22 cellular contexts compared by ENCODE assay signal in genomic region chr20:443223-443793, GRCh38. TPM values are rescaled to one million over a fixed set of nuclear protein-coding genes. Genes with fewer than 3 reads are reported as not detected.
DNase-seq lines count a peak whose midpoint lies in the region; ATAC-seq and TF ChIP-seq lines count a peak whose summit lies in the region.
"Had no signal": no experiment of that assay in that cellular context is flagged by ENCODE, and none has a peak within 500 bp of the region (broad histone marks: within the 10 kb centered on the region; RNA-seq: fewer than 3 reads in every experiment).

No MANE protein-coding gene starts in this region.

- in situ Hi-C loops in gastrocnemius medialis (cut with MboI; ENCODE audit: low sequenced_read_pairs in 4 of 4), result no loop called here

- peak; percentile 65 for ATAC-seq in mucosa of descending colon
- ATAC-seq in gastrocnemius medialis, result no peak
- no peak for ATAC-seq in HG02571 (IDR thresholded peaks at IDR 0.05; ENCODE audit: unreplicated experiment)
- ATAC-seq: CD8-positive, alpha-beta T cell had no signal

- intact Hi-C loops in mucosa of descending colon (cut with DNase I, micrococcal nuclease) (no loop called here), gastrocnemius medialis (cut with DNase I; ENCODE audit: low total_unique reads) (no loop called here)
- intact Hi-C loops in activated naive CD4-positive, alpha-beta T cell treated with anti-CD3 and anti-CD28 coated beads for 36 hours (cut with micrococcal nuclease), result no loop called here

- H3K9me3 ChIP-seq in HEK293 (ENCODE audit: control insufficient read depth, insufficient read depth, low read depth, low read length), result no peaks in the 10 kb centered on the region
- H3K9me3 ChIP-seq in mucosa of descending colon, result no peaks in the 10 kb centered on the region
- no peaks in the 10 kb centered on the region for H3K9me3 ChIP-seq in gastrocnemius medialis

- peaks cover 23% of the 10 kb centered on the region for H3K4me1 Mint-ChIP-seq in activated naive CD4-positive, alpha-beta T cell treated with anti-CD3 and anti-CD28 coated beads for 36 hours (ENCODE audit: low read depth)

- no peaks in the 10 kb centered on the region for H3K27me3 Mint-ChIP-seq in activated naive CD4-positive, alpha-beta T cell treated with anti-CD3 and anti-CD28 coated beads for 36 hours (ENCODE audit: low read depth)

- no peak for DNase-seq in caudate nucleus (lab: John Stamatoyannopoulos, UW)
- DNase-seq in mucosa of descending colon, result no peak
- DNase-seq in gastrocnemius medialis, result no peak
- no peak for DNase-seq in activated naive CD4-positive, alpha-beta T cell treated with anti-CD3 and anti-CD28 coated beads for 36 hours
- no peak for DNase-seq in LoVo (ENCODE audit: low spot score)
- DNase-seq in GM19238 (ENCODE audit: insufficient read length, low spot score), result no peak
- DNase-seq: AML-193; Calu3; CD8-positive, alpha-beta T cell; DMS153; IMR-90; NCI-H1105; NCI-H146; NCI-H2029; NCI-H2227 treated with DMSO at 0.1 percent for 48 hours; NCI-H510A; NCI-H748 treated with DMSO at 0.1 percent for 48 hours; SHP77 treated with DMSO at 0.1 percent for 48 hours had no signal

- no peaks in the 10 kb centered on the region for H3K27me3 ChIP-seq in gastrocnemius medialis

- H3K4me3 Mint-ChIP-seq in activated naive CD4-positive, alpha-beta T cell treated with anti-CD3 and anti-CD28 coated beads for 36 hours, result no peak overlapping the region
- H3K4me3 Mint-ChIP-seq: CD8-positive, alpha-beta T cell had no signal

- H3K36me3 ChIP-seq in HEK293 (ENCODE audit: control insufficient read depth in 2 of 2, insufficient read depth in 1 of 2, low read length in 2 of 2), result peaks cover 49 to 85% of the 10 kb centered on the region in 2 experiments
- peaks cover 10% of the 10 kb centered on the region for H3K36me3 ChIP-seq in mucosa of descending colon (ENCODE audit: low read depth)
- peaks cover 0 to 48% of the 10 kb centered on the region in 2 donors for H3K36me3 ChIP-seq in gastrocnemius medialis

- H3K4me3 ChIP-seq in HEK293 (ENCODE audit: low read depth, low read length) (no peak overlapping the region), mucosa of descending colon (no peak overlapping the region), gastrocnemius medialis (no peak overlapping the region)

- H3K9me3 Mint-ChIP-seq in activated naive CD4-positive, alpha-beta T cell treated with anti-CD3 and anti-CD28 coated beads for 36 hours, result no peaks in the 10 kb centered on the region
- H3K9me3 Mint-ChIP-seq: CD8-positive, alpha-beta T cell had no signal

- no peak overlapping the region for H3K27ac Mint-ChIP-seq in activated naive CD4-positive, alpha-beta T cell treated with anti-CD3 and anti-CD28 coated beads for 36 hours
- H3K27ac Mint-ChIP-seq: CD8-positive, alpha-beta T cell had no signal

- CTCF ChIA-PET in HEK293 (lab: Yijun Ruan, JAX), result interaction anchor here (0.7 to 3.0 kb wide), 3 partner anchors 11 to 112 kb away, joined by 3 to 14 read pairs (median 4); no protein-coding TSS in a partner anchor
- CTCF ChIA-PET in activated naive CD4-positive, alpha-beta T cell treated with anti-CD3 and anti-CD28 coated beads for 36 hours (lab: Charles Lee), result no interaction called here

- TF ChIP-seq CTCF in HEK293 (tag by site-specific recombination; IDR thresholded peaks at IDR 0.05) (no peak), mucosa of descending colon (IDR thresholded peaks at IDR 0.05) (no peak), gastrocnemius medialis (IDR thresholded peaks at IDR 0.05 in 4 of 5, conservative IDR thresholded peaks at IDR 0.05 in 1 of 5) (no peak)

- H3K36me3 Mint-ChIP-seq in activated naive CD4-positive, alpha-beta T cell treated with anti-CD3 and anti-CD28 coated beads for 36 hours (ENCODE audit: low read depth), result peaks cover 48% of the 10 kb centered on the region

- TF ChIP-seq POLR2A in gastrocnemius medialis (IDR thresholded peaks at IDR 0.05), result no peak

- H3K4me1 ChIP-seq in HEK293 (ENCODE audit: control insufficient read depth, insufficient read depth, low read length) (no peaks in the 10 kb centered on the region), mucosa of descending colon (ENCODE audit: low read depth) (peaks cover 15% of the 10 kb centered on the region), gastrocnemius medialis (peaks cover 30 to 48% of the 10 kb centered on the region in 2 donors)

- H3K27ac ChIP-seq in HEK293 (ENCODE audit: extremely low read depth, low read depth, low read length), result no peak overlapping the region
- H3K27ac ChIP-seq in caudate nucleus (ENCODE audit: low read depth, low read length), result peak overlapping the region; percentile 59
- H3K27ac ChIP-seq in gastrocnemius medialis, result peak overlapping the region in 3 of 4 donors; percentile 68 to 80 (median 71)
- H3K27ac ChIP-seq: KMS-11, RWPE1 had no signal

- POLR2A ChIA-PET in HEK293 (lab: Yijun Ruan, JAX), result no interaction called here

TF ChIP-seq in HEK293, 187 proteins besides CTCF, POLR2A, EP300 and RAD21:
- TF ChIP-seq HOXD13 (CRISPR knock-in tag; IDR thresholded peaks at IDR 0.05; ENCODE audit: borderline replicate concordance) (no peak), KLF17 (tag by site-specific recombination; IDR thresholded peaks at IDR 0.05) (no peak), ZNF677 (tag by site-specific recombination; IDR thresholded peaks at IDR 0.05) (no peak), PRDM1 (tag by site-specific recombination; IDR thresholded peaks at IDR 0.05) (peak; percentile 80)

RNA-seq across cellular contexts. Expression of gene TBC1D20, which starts 19.0 kb away (rescaled TPM):
- total RNA-seq in mucosa of descending colon (10 to 100 TPM; 30.4 to 49.6 (median 36.0) TPM), gastrocnemius medialis (10 to 100 TPM; 28.9 to 39.0 (median 34.0) TPM)
- 10 to 100 TPM; 16.2 to 17.4 TPM for total RNA-seq in activated naive CD4-positive, alpha-beta T cell treated with anti-CD3 and anti-CD28 coated beads for 36 hours

RNA-seq across cellular contexts. Expression of gene RBCK1, which starts 35.2 kb away (rescaled TPM):
- total RNA-seq in mucosa of descending colon (100 to 1,000 TPM in 2 of 3 donors, 10 to 100 TPM in 1; 97.5 to 124 (median 117) TPM), gastrocnemius medialis (10 to 100 TPM; 38.6 to 76.5 (median 62.6) TPM)
- 100 to 1,000 TPM; 150 to 160 TPM for total RNA-seq in activated naive CD4-positive, alpha-beta T cell treated with anti-CD3 and anti-CD28 coated beads for 36 hours
